27 cellular contexts compared by ENCODE assay signal in the genomic region with DNA sequence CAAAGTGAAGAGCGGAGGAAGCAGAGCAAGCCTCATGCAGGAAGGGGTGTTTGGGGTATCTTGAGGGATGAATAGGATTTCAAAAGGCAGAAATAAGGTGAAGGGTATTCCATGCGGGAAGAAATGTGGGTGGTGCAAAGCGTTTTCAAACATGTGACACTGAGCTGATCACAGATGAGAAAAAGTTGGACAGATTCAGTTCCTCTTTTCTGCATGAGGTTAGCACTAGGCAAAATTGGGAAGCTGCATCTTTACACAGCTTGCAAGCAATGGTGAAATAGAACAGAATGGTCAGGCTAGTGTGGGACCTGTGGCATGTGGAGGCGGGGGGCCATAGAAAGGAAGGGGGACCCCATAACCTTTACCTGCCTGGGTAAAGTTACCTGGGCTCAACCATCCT. TPM values are rescaled to one million over a fixed set of nuclear protein-coding genes. Genes with fewer than 3 reads are reported as not detected.
DNase-seq lines count a peak whose midpoint lies in the region; ATAC-seq, FAIRE-seq and TF ChIP-seq lines count a peak whose summit lies in the region.
"Had no signal": no experiment of that assay in that cellular context is flagged by ENCODE, and none has a peak within 500 bp of the region (broad histone marks: within the 10 kb centered on the region; RNA-seq: fewer than 3 reads in every experiment).

No MANE protein-coding gene starts in this region.

- CTCF ChIA-PET in HepG2 (lab: Yijun Ruan, JAX; ENCODE audit: low intra/inter-chr PET ratio, low total read pairs), result no interaction called here

- no peak for FAIRE-seq in HepG2 (lab: Jason Lieb, UNC)
- no peak for FAIRE-seq in kidney (lab: Jason Lieb, UNC)
- FAIRE-seq: A549, TTC549 had no signal

- no peaks in the 10 kb centered on the region for H3K36me3 Mint-ChIP-seq in activated T-cell treated with anti-CD3 and anti-CD28 coated beads, Interleukin-2, amount 50 U/mL, for 72 hours (ENCODE audit: insufficient read depth in 2 of 2)
- H3K36me3 Mint-ChIP-seq: stimulated activated effector memory CD8-positive, alpha-beta T cell treated with anti-CD3 and anti-CD28 coated beads, Interleukin-12 subunit alpha, Interleukin-12 subunit beta, amount 100 ng/mL, for 72 hours had no signal

- no TSS peak for BruUV-seq in HepG2 (replicated peaks; lab: Mats Ljungman, UMichigan)

- no peak for DNase-seq in right lobe of liver
- no peak for DNase-seq in HepG2 (ENCODE audit: low spot score)
- peak; percentile 46 for DNase-seq in RPMI8226
- DNase-seq in kidney, result peak; percentile 26
- no peak for DNase-seq in NCI-H510A treated with DMSO at 0.1 percent for 48 hours (lab: John Stamatoyannopoulos, UW)
- no peak for DNase-seq in activated T-cell treated with anti-CD3 and anti-CD28 coated beads, Interleukin-2, amount 50 U/mL, for 72 hours
- no peak for DNase-seq in NK-92 (lab: John Stamatoyannopoulos, UW; ENCODE audit: unreplicated experiment)
- DNase-seq: activated CD4-positive, alpha-beta T cell treated with anti-CD3 and anti-CD28 coated beads, Interleukin-2, amount 50 U/mL, for 48 hours; activated naive CD4-positive, alpha-beta T cell treated with anti-CD3 and anti-CD28 coated beads for 36 hours; CD4-positive, alpha-beta T cell; DMS153; effector memory CD4-positive, alpha-beta T cell; heart right ventricle; NCI-H1694; NCI-H345; PC-9; thyroid gland had no signal

- POLR2A ChIA-PET in HepG2 (lab: Yijun Ruan, JAX), result no interaction called here

- H3K4me1 Mint-ChIP-seq in activated T-cell treated with anti-CD3 and anti-CD28 coated beads, Interleukin-2, amount 50 U/mL, for 72 hours (ENCODE audit: low read depth), result no peaks in the 10 kb centered on the region
- H3K4me1 Mint-ChIP-seq: stimulated activated effector memory CD8-positive, alpha-beta T cell treated with anti-CD3 and anti-CD28 coated beads, Interleukin-12 subunit alpha, Interleukin-12 subunit beta, amount 100 ng/mL, for 72 hours had no signal

- H3K9ac ChIP-seq in HepG2 (ENCODE audit: insufficient read depth, low read depth, low read length), result no peak overlapping the region
- H3K9ac ChIP-seq in kidney (ENCODE audit: low read length in 2 of 2), result no peak overlapping the region

- H3K27me3 Mint-ChIP-seq in activated T-cell treated with anti-CD3 and anti-CD28 coated beads, Interleukin-2, amount 50 U/mL, for 72 hours (ENCODE audit: low read depth), result peaks cover 17% of the 10 kb centered on the region

- H3K4me3 ChIP-seq in right lobe of liver (no peak overlapping the region), HepG2 (replicated peaks in 1 of 3; ENCODE audit: insufficient read depth in 1 of 3, low read depth in 2 of 3, low read length in 3 of 3) (no peak overlapping the region), kidney (ENCODE audit: low read length in 2 of 2) (no peak overlapping the region)
- H3K4me3 ChIP-seq: A549, ascending aorta, GM23338, heart right ventricle, PC-9, SK-N-MC, thyroid gland had no signal

- in situ Hi-C loops in HepG2 (cut with HindIII; ENCODE audit: extremely low pct_ligation_motif_present, low pct_unique_long_range_greater_than_20kb), result no loop called here

- 13% methylated on average over 3 of the region's 4 CpGs for WGBS in right lobe of liver (ENCODE audit: insufficient coverage, low coverage, low lambda C conversion rate, missing lambda C conversion rate)
- WGBS in HepG2 (ENCODE audit: low lambda C conversion rate), result 70% methylated on average over 3 of the region's 4 CpGs

- no peak for TF ChIP-seq CTCF in right lobe of liver (IDR thresholded peaks at IDR 0.05)
- TF ChIP-seq CTCF in HepG2 (CRISPR knock-in tag; IDR thresholded peaks at IDR 0.05), result no peak
- no peak for TF ChIP-seq CTCF in kidney (IDR thresholded peaks at IDR 0.05; ENCODE audit: borderline replicate concordance, extremely low read depth, insufficient read depth)

- H2AFZ ChIP-seq in HepG2 (ENCODE audit: low read length), result no peak overlapping the region
- H2AFZ ChIP-seq: GM23338, PC-9 had no signal

- H3K79me2 ChIP-seq in HepG2 (ENCODE audit: insufficient read depth, low read length), result no peaks in the 10 kb centered on the region

- no peak overlapping the region for H3K27ac ChIP-seq in right lobe of liver
- H3K27ac ChIP-seq in HepG2 (ENCODE audit: extremely low read length, insufficient read depth, low read length), result no peak overlapping the region
- no peak overlapping the region for H3K27ac ChIP-seq in kidney (ENCODE audit: low read depth in 2 of 2, low read length in 2 of 2)
- H3K27ac ChIP-seq: A549, ascending aorta, heart right ventricle, PC-9, SK-N-MC, thyroid gland had no signal

- H3K27ac Mint-ChIP-seq in activated T-cell treated with anti-CD3 and anti-CD28 coated beads, Interleukin-2, amount 50 U/mL, for 72 hours, result no peak overlapping the region
- H3K27ac Mint-ChIP-seq: activated naive CD4-positive, alpha-beta T cell treated with anti-CD3 and anti-CD28 coated beads for 36 hours; CD4-positive, alpha-beta T cell; GM23338; stimulated activated effector memory CD8-positive, alpha-beta T cell treated with anti-CD3 and anti-CD28 coated beads, Interleukin-12 subunit alpha, Interleukin-12 subunit beta, amount 100 ng/mL, for 72 hours had no signal

- H4K20me1 ChIP-seq in HepG2 (ENCODE audit: insufficient read depth, low read length), result no peaks in the 10 kb centered on the region

- TF ChIP-seq POLR2A in right lobe of liver (IDR thresholded peaks at IDR 0.05), result no peak
- TF ChIP-seq POLR2A in HepG2 (IDR thresholded peaks at IDR 0.05; ENCODE audit: insufficient read depth in 1 of 2, low read depth in 2 of 2, low read length in 2 of 2), result no peak

- no peaks in the 10 kb centered on the region for H3K4me1 ChIP-seq in right lobe of liver
- no peaks in the 10 kb centered on the region for H3K4me1 ChIP-seq in HepG2 (ENCODE audit: insufficient read depth, low read length)
- H3K4me1 ChIP-seq in kidney (ENCODE audit: control insufficient read depth in 1 of 2, insufficient read depth in 1 of 2, low read depth in 1 of 2, low read length in 2 of 2), result no peaks in the 10 kb centered on the region
- H3K4me1 ChIP-seq: A549, ascending aorta, thyroid gland had no signal

- intact Hi-C loops in right lobe of liver (cut with DNase I) (no loop called here), HepG2 (cut with micrococcal nuclease; ENCODE audit: unreplicated experiment) (no loop called here), kidney (cut with DNase I) (no loop called here)

- H3K27me3 ChIP-seq in right lobe of liver (no peaks in the 10 kb centered on the region), HepG2 (ENCODE audit: control insufficient read depth in 1 of 2, insufficient read depth in 2 of 2, low read length in 2 of 2) (no peaks in the 10 kb centered on the region; a peak in 1 of 5 replicates)
- H3K27me3 ChIP-seq: ascending aorta, thyroid gland had no signal

- H3K4me2 ChIP-seq in HepG2 (ENCODE audit: low read depth, low read length), result no peak overlapping the region
- H3K4me2 ChIP-seq: A549, GM23338, PC-9 had no signal

- no peak for TF ChIP-seq RAD21 in HepG2 (CRISPR knock-in tag; IDR thresholded peaks at IDR 0.05)

- peak; percentile 16 to 54 (median 42) for ATAC-seq in right lobe of liver
- no peak for ATAC-seq in HepG2
- no peak for ATAC-seq in activated T-cell treated with anti-CD3 and anti-CD28 coated beads, Interleukin-2, amount 50 U/mL, for 72 hours (replicated peaks in 1 of 2)
- no peak for ATAC-seq in activated CD4-positive, CD25-positive, alpha-beta regulatory T cell treated with anti-CD3 and anti-CD28 coated beads, Interleukin-2, amount 50 U/mL, for 24 hours
- ATAC-seq: A549; GM23338; stimulated activated effector memory CD8-positive, alpha-beta T cell treated with anti-CD3 and anti-CD28 coated beads, Interleukin-12 subunit alpha, Interleukin-12 subunit beta, amount 100 ng/mL, for 72 hours had no signal

- H3K9me3 ChIP-seq in right lobe of liver, result no peaks in the 10 kb centered on the region
- H3K9me3 ChIP-seq in HepG2 (ENCODE audit: low read length), result no peaks in the 10 kb centered on the region
- no peaks in the 10 kb centered on the region for H3K9me3 ChIP-seq in kidney (ENCODE audit: control insufficient read depth in 1 of 2, low read length in 2 of 2)
- H3K9me3 ChIP-seq: A549, ascending aorta, heart right ventricle, thyroid gland had no signal

- no peaks in the 10 kb centered on the region for H3K9me3 Mint-ChIP-seq in activated T-cell treated with anti-CD3 and anti-CD28 coated beads, Interleukin-2, amount 50 U/mL, for 72 hours
- H3K9me3 Mint-ChIP-seq: activated naive CD4-positive, alpha-beta T cell treated with anti-CD3 and anti-CD28 coated beads for 36 hours; CD4-positive, alpha-beta T cell; GM23338; stimulated activated effector memory CD8-positive, alpha-beta T cell treated with anti-CD3 and anti-CD28 coated beads, Interleukin-12 subunit alpha, Interleukin-12 subunit beta, amount 100 ng/mL, for 72 hours had no signal

- no peaks in the 10 kb centered on the region for H3K36me3 ChIP-seq in right lobe of liver
- no peaks in the 10 kb centered on the region for H3K36me3 ChIP-seq in HepG2 (replicated peaks in 1 of 2; ENCODE audit: control insufficient read depth in 1 of 2, insufficient read depth in 2 of 2, low read length in 2 of 2)
- no peaks in the 10 kb centered on the region for H3K36me3 ChIP-seq in kidney (ENCODE audit: control insufficient read depth in 1 of 2, insufficient read depth in 2 of 2, low read length in 2 of 2)
- H3K36me3 ChIP-seq: ascending aorta, heart right ventricle, thyroid gland had no signal

- H3K4me3 Mint-ChIP-seq in activated T-cell treated with anti-CD3 and anti-CD28 coated beads, Interleukin-2, amount 50 U/mL, for 72 hours, result no peak overlapping the region
- H3K4me3 Mint-ChIP-seq: activated naive CD4-positive, alpha-beta T cell treated with anti-CD3 and anti-CD28 coated beads for 36 hours; CD4-positive, alpha-beta T cell; GM23338; stimulated activated effector memory CD8-positive, alpha-beta T cell treated with anti-CD3 and anti-CD28 coated beads, Interleukin-12 subunit alpha, Interleukin-12 subunit beta, amount 100 ng/mL, for 72 hours had no signal

- TF ChIP-seq EP300 in HepG2 (IDR thresholded peaks at IDR 0.05; ENCODE audit: low read depth in 2 of 2, low read length in 2 of 2) (no peak), HepG2 (CRISPR knock-in tag; IDR thresholded peaks at IDR 0.05; ENCODE audit: borderline replicate concordance) (no peak)

RNA-seq across cellular contexts. Expression of a gene that starts 16.6 kb away (rescaled TPM):
- total RNA-seq in right lobe of liver, result not detected
- total RNA-seq in HepG2 (2016; rRNA removed; fragmentation: Illumina TruSeq; extraction: Trizol), result not detected in 2 replicates
- not detected in 2 replicates for total RNA-seq in HepG2 (2016; cell fraction: cytosol; rRNA removed; fragmentation: Illumina TruSeq; extraction: Trizol; ENCODE audit: low read depth)
- not detected in 2 replicates for total RNA-seq in HepG2 (2016; cell fraction: insoluble cytoplasmic fraction; rRNA removed; fragmentation: Illumina TruSeq; extraction: Trizol)
- total RNA-seq in HepG2 (2016; cell fraction: membrane; rRNA removed; fragmentation: Illumina TruSeq; extraction: Trizol), result not detected in 2 replicates
- not detected in 2 replicates for total RNA-seq in HepG2 (2016; cell fraction: nucleus; rRNA removed; fragmentation: Illumina TruSeq; extraction: Trizol)
- not detected in 2 replicates for polyA plus RNA-seq in HepG2 (2011; rRNA removed)
- polyA plus RNA-seq in HepG2 (2011; cell fraction: cytosol; rRNA removed), result not detected in 2 replicates
- not detected in 2 replicates for polyA plus RNA-seq in HepG2 (2011; cell fraction: nucleus; rRNA removed)
- polyA plus RNA-seq in HepG2 (2012), result not detected in 2 replicates
- polyA plus RNA-seq in HepG2 (2016; cell fraction: cytosol; fragmentation: Illumina TruSeq; extraction: Trizol; ENCODE audit: low read depth), result not detected in 2 replicates
- not detected in 2 replicates for polyA plus RNA-seq in HepG2 (2016; cell fraction: insoluble cytoplasmic fraction; fragmentation: Illumina TruSeq; extraction: Trizol; ENCODE audit: low read depth)
- not detected in 2 replicates for polyA plus RNA-seq in HepG2 (2016; cell fraction: membrane; fragmentation: Illumina TruSeq; extraction: Trizol; ENCODE audit: low read depth)
- polyA plus RNA-seq in HepG2 (2016; cell fraction: nucleus; fragmentation: Illumina TruSeq; extraction: Trizol; ENCODE audit: insufficient read depth, low read depth), result not detected in 2 replicates
- polyA minus RNA-seq in HepG2 (2011; rRNA and poly(A)+ RNA removed; ENCODE audit: low replicate concordance), result 0.19 TPM in 1 of 2 replicates, not detected in the other
- polyA minus RNA-seq in HepG2 (2011; cell fraction: cytosol; rRNA and poly(A)+ RNA removed), result not detected in 2 replicates
- polyA minus RNA-seq in HepG2 (2011; cell fraction: nucleus; rRNA and poly(A)+ RNA removed), result not detected in 2 replicates
- total RNA-seq in kidney, result not detected
- polyA plus RNA-seq in kidney (ENCODE audit: insufficient read depth, low read depth, low replicate concordance), result not detected
- not detected for total RNA-seq in activated T-cell treated with anti-CD3 and anti-CD28 coated beads, Interleukin-2, amount 50 U/mL, for 72 hours
- total RNA-seq: activated naive CD4-positive, alpha-beta T cell treated with anti-CD3 and anti-CD28 coated beads for 36 hours; ascending aorta; CD4-positive, alpha-beta T cell; cerebellum; GM23338; heart right ventricle; HT-29; PC-9; thyroid gland had no signal
- polyA plus RNA-seq: A549, GM23338, heart right ventricle, neural cell had no signal

RNA-seq across cellular contexts. Expression of a gene that starts 51.5 kb away (rescaled TPM):
- total RNA-seq in right lobe of liver (not detected), HepG2 (2016; rRNA removed; fragmentation: Illumina TruSeq; extraction: Trizol) (not detected in 2 replicates), kidney (not detected)
- total RNA-seq in HepG2 (2016; cell fraction: cytosol; rRNA removed; fragmentation: Illumina TruSeq; extraction: Trizol; ENCODE audit: low read depth), result not detected in 2 replicates
- not detected in 2 replicates for total RNA-seq in HepG2 (2016; cell fraction: insoluble cytoplasmic fraction; rRNA removed; fragmentation: Illumina TruSeq; extraction: Trizol)
- not detected in 2 replicates for total RNA-seq in HepG2 (2016; cell fraction: membrane; rRNA removed; fragmentation: Illumina TruSeq; extraction: Trizol)
- not detected in 2 replicates for total RNA-seq in HepG2 (2016; cell fraction: nucleus; rRNA removed; fragmentation: Illumina TruSeq; extraction: Trizol)
- polyA plus RNA-seq in HepG2 (2011; rRNA removed) (0.07 TPM in 1 of 2 replicates, not detected in the other), kidney (ENCODE audit: insufficient read depth, low read depth, low replicate concordance) (not detected)
- polyA plus RNA-seq in HepG2 (2011; cell fraction: cytosol; rRNA removed), result not detected in 2 replicates
- polyA plus RNA-seq in HepG2 (2011; cell fraction: nucleus; rRNA removed), result not detected in 2 replicates
- not detected in 2 replicates for polyA plus RNA-seq in HepG2 (2012)
- not detected in 2 replicates for polyA plus RNA-seq in HepG2 (2016; cell fraction: cytosol; fragmentation: Illumina TruSeq; extraction: Trizol; ENCODE audit: low read depth)
- polyA plus RNA-seq in HepG2 (2016; cell fraction: insoluble cytoplasmic fraction; fragmentation: Illumina TruSeq; extraction: Trizol; ENCODE audit: low read depth), result not detected in 2 replicates
- not detected in 2 replicates for polyA plus RNA-seq in HepG2 (2016; cell fraction: membrane; fragmentation: Illumina TruSeq; extraction: Trizol; ENCODE audit: low read depth)
- polyA plus RNA-seq in HepG2 (2016; cell fraction: nucleus; fragmentation: Illumina TruSeq; extraction: Trizol; ENCODE audit: insufficient read depth, low read depth), result not detected in 2 replicates
- not detected in 2 replicates for polyA minus RNA-seq in HepG2 (2011; rRNA and poly(A)+ RNA removed; ENCODE audit: low replicate concordance)
- polyA minus RNA-seq in HepG2 (2011; cell fraction: cytosol; rRNA and poly(A)+ RNA removed), result not detected in 2 replicates
- not detected in 2 replicates for polyA minus RNA-seq in HepG2 (2011; cell fraction: nucleus; rRNA and poly(A)+ RNA removed)
- under 1 TPM in 1 of 2 donors, not detected in 1; 0.17 TPM for total RNA-seq in activated T-cell treated with anti-CD3 and anti-CD28 coated beads, Interleukin-2, amount 50 U/mL, for 72 hours
- total RNA-seq: activated naive CD4-positive, alpha-beta T cell treated with anti-CD3 and anti-CD28 coated beads for 36 hours; ascending aorta; CD4-positive, alpha-beta T cell; cerebellum; GM23338; HT-29; PC-9 had no signal
- polyA plus RNA-seq: A549, GM23338 had no signal

Comparison
In these comparisons a context has a peak if more than half of its experiments do, and no peak if none do; other contexts are left out.
1. ATAC-seq: peak in right lobe of liver (4 of 4); none in HepG2 (single experiment), activated T-cell treated with anti-CD3 and anti-CD28 coated beads, Interleukin-2, amount 50 U/mL, for 72 hours (0 of 2) and activated CD4-positive, CD25-positive, alpha-beta regulatory T cell treated with anti-CD3 and anti-CD28 coated beads, Interleukin-2, amount 50 U/mL, for 24 hours (0 of 2).
2. DNase-seq: peak in RPMI8226 (single experiment) and kidney (single experiment); none in right lobe of liver (0 of 3), HepG2 (single experiment), NCI-H510A treated with DMSO at 0.1 percent for 48 hours (single experiment), activated T-cell treated with anti-CD3 and anti-CD28 coated beads, Interleukin-2, amount 50 U/mL, for 72 hours (0 of 2) and NK-92 (single experiment).